In the genomic region with DNA sequence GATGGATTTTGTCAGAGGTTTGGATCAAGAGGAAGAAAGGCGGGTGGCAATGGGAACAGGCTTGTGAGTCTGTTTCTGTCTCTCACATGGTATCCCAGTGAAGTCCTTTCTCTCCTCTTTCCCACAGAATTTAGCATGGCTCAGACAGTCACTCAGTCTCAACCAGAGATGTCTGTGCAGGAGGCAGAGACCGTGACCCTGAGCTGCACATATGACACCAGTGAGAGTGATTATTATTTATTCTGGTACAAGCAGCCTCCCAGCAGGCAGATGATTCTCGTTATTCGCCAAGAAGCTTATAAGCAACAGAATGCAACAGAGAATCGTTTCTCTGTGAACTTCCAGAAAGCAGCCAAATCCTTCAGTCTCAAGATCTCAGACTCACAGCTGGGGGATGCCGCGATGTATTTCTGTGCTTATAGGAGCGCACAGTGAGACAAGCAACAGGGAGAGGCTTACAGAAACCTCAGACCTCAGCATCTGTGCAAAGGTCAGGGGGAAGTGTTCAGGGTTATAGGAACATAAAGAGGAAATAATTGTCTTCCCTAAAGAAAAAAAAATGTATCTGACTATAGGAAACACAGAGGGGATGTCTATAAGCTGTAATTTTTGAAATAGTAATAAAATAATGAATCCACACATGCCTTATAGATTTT, we compare ENCODE assay signal across 1 cellular context.
TF ChIP-seq lines count a peak whose summit lies in the region.

No MANE protein-coding gene starts in this region.

TF ChIP-seq in GM12878, 131 proteins besides CTCF, POLR2A, EP300 and RAD21:
- no peak for TF ChIP-seq SUZ12 (IDR thresholded peaks at IDR 0.05; ENCODE audit: unreplicated experiment)
- TF ChIP-seq SMAD1 (IDR thresholded peaks at IDR 0.05; ENCODE audit: low read depth, partially characterized antibody), result no peak
- 0 out of 2 replicates have a peak, but pooled peaks have one; percentile 23 for TF ChIP-seq PAX5 (IDR thresholded peaks at IDR 0.05; ENCODE audit: borderline replicate concordance, low read depth, low read length)
- no peak for TF ChIP-seq FOXM1 (IDR thresholded peaks at IDR 0.05; ENCODE audit: low read depth, low read length)
- TF ChIP-seq NR2F1 (conservative IDR thresholded peaks at IDR 0.05), result 0 out of 2 replicates have a peak, but pooled peaks have one; percentile 16
- no peak for TF ChIP-seq POU2F2 (IDR thresholded peaks at IDR 0.05; ENCODE audit: borderline replicate concordance, low read depth, low read length)
